Comparison of ENCODE assay signal across 24 cellular contexts in genomic region chr3:122590581-122590980, GRCh38. TPM values are rescaled to one million over a fixed set of nuclear protein-coding genes. Genes with fewer than 3 reads are reported as not detected.
"Had no signal": no experiment of that assay in that cellular context is flagged by ENCODE, and none has a peak within 500 bp of the region (broad histone marks: within the 10 kb centered on the region; RNA-seq: fewer than 3 reads in every experiment).

No MANE protein-coding gene starts in this region.

- DNase-seq: KBM-7, NCI-H1092, NCI-H1105 treated with DMSO at 0.1 percent for 48 hours, NCI-H1417 treated with DMSO at 0.1 percent for 48 hours, NCI-H146, NCI-H1694 treated with DMSO at 0.1 percent for 48 hours, NCI-H1930, NCI-H2081, NCI-H2107, NCI-H2227 treated with DMSO at 0.1 percent for 48 hours, NCI-H524, NCI-H526 treated with DMSO at 0.1 percent for 48 hours, NCI-H774, PC-3, SHP77 had no signal

- ATAC-seq: Panc1, PC-3, SK-N-SH treated with all-trans-retinoic acid at 6 μM for 48 hours had no signal

- FAIRE-seq: HTR-8/SVneo had no signal

- H3K27ac ChIP-seq: HL-60, RWPE1 had no signal

RNA-seq across cellular contexts. Expression of gene PARP15, which starts 13.1 kb away (rescaled TPM):
- total RNA-seq: LHCN-M2, MCF 10A, NCI-H460, PC-3, SK-MEL-5 had no signal
